19 cellular contexts compared by ENCODE assay signal in genomic region chr16:14420721-14421488, GRCh38.
"Had no signal": no experiment of that assay in that cellular context is flagged by ENCODE, and none has a peak within 500 bp of the region (broad histone marks: within the 10 kb centered on the region; RNA-seq: fewer than 3 reads in every experiment).

No MANE protein-coding gene starts in this region.

- H3K9me3 Mint-ChIP-seq: activated naive CD4-positive, alpha-beta T cell treated with anti-CD3 and anti-CD28 coated beads for 36 hours; activated T-cell treated with anti-CD3 and anti-CD28 coated beads, Interleukin-2, amount 50 U/mL, for 4 hours; central memory CD8-positive, alpha-beta T cell; stimulated activated naive CD8-positive, alpha-beta T cell treated with anti-CD3 and anti-CD28 coated beads, Interleukin-15, Interleukin-2, amounts not matched to agents 100 ng/mL and 50 ng/mL, for 24 hours had no signal

- H3K9ac ChIP-seq: parathyroid adenoma had no signal

- H3K79me2 ChIP-seq: parathyroid adenoma had no signal

- DNase-seq: activated CD4-positive, alpha-beta T cell treated with anti-CD3 and anti-CD28 coated beads, Interleukin-2, amount 50 U/mL, for 1 hour; activated CD4-positive, CD25-positive, alpha-beta regulatory T cell treated with anti-CD3 and anti-CD28 coated beads, Interleukin-2, amount 50 U/mL, for 72 hours; activated CD8-positive, alpha-beta memory T cell treated with anti-CD3 and anti-CD28 coated beads, Interleukin-2, amount 50 U/mL, for 4 hours; activated naive CD4-positive, alpha-beta T cell treated with anti-CD3 and anti-CD28 coated beads for 36 hours; activated T-cell treated with anti-CD3 and anti-CD28 coated beads, Interleukin-2, amount 50 U/mL, for 4 hours; anterior cingulate cortex; cortex of kidney; immature natural killer cell; naive thymus-derived CD8-positive, alpha-beta T cell; stimulated activated CD4-positive, alpha-beta T cell treated with anti-CD3 and anti-CD28 coated beads, Interleukin-2, amount 100 ng/mL, for 24 hours; transverse colon had no signal

- H3K27me3 Mint-ChIP-seq: brain; central memory CD8-positive, alpha-beta T cell; memory B cell; naive thymus-derived CD8-positive, alpha-beta T cell; stimulated activated naive CD8-positive, alpha-beta T cell treated with anti-CD3 and anti-CD28 coated beads, Interleukin-15, Interleukin-2, amounts not matched to agents 100 ng/mL and 50 ng/mL, for 24 hours had no signal

- H3K27ac ChIP-seq: heart right ventricle, neutrophil, parathyroid adenoma, transverse colon had no signal

- H3K9me3 ChIP-seq: neutrophil, transverse colon had no signal

- H3K4me3 ChIP-seq: heart right ventricle, transverse colon had no signal

- H3K4me1 ChIP-seq: parathyroid adenoma, transverse colon had no signal

- H3K4me1 Mint-ChIP-seq: central memory CD8-positive, alpha-beta T cell; immature natural killer cell had no signal

- H2AFZ ChIP-seq: parathyroid adenoma had no signal

- H3K27me3 ChIP-seq: heart right ventricle, neutrophil, transverse colon had no signal

- H3K27ac Mint-ChIP-seq: activated naive CD4-positive, alpha-beta T cell treated with anti-CD3 and anti-CD28 coated beads for 36 hours; brain; memory B cell; stimulated activated naive CD8-positive, alpha-beta T cell treated with anti-CD3 and anti-CD28 coated beads, Interleukin-15, Interleukin-2, amounts not matched to agents 100 ng/mL and 50 ng/mL, for 24 hours had no signal

- H3K36me3 ChIP-seq: heart right ventricle, neutrophil, transverse colon had no signal

- H3K4me3 Mint-ChIP-seq: activated naive CD4-positive, alpha-beta T cell treated with anti-CD3 and anti-CD28 coated beads for 36 hours; activated T-cell treated with anti-CD3 and anti-CD28 coated beads, Interleukin-2, amount 50 U/mL, for 4 hours; brain; central memory CD8-positive, alpha-beta T cell; immature natural killer cell; memory B cell; stimulated activated naive CD8-positive, alpha-beta T cell treated with anti-CD3 and anti-CD28 coated beads, Interleukin-15, Interleukin-2, amounts not matched to agents 100 ng/mL and 50 ng/mL, for 24 hours had no signal

- ATAC-seq: activated T-cell treated with anti-CD3 and anti-CD28 coated beads, Interleukin-2, amount 50 U/mL, for 4 hours; esophagus mucosa; naive thymus-derived CD8-positive, alpha-beta T cell had no signal
